ENCODE assay signal across 22 cellular contexts in the genomic region with DNA sequence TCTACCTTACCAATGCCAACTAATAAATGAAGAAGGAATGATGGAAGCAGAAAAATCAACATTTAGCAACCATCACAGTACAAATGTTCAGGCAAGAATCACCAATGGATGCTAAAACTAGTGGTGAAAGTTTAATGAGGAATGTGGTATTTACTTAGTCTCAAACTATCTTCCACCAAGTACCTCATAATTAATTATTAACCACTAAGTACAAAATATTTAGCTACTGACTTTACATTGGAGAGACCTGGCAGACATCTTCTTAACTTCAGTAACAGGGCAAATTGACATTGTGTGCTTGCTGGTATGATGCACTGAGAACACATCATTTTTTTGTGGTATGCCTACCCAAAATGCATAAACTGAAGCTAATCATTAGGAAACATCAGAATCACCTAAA.
"Had no signal": no experiment of that assay in that cellular context is flagged by ENCODE, and none has a peak within 500 bp of the region (broad histone marks: within the 10 kb centered on the region; RNA-seq: fewer than 3 reads in every experiment).

No MANE protein-coding gene starts in this region.

- H3K4me3 Mint-ChIP-seq: activated CD4-positive, alpha-beta T cell treated with anti-CD3 and anti-CD28 coated beads, Interleukin-2, amount 10 ng/mL, durations not matched to agents 24 days and 14 days; activated CD8-positive, alpha-beta memory T cell treated with anti-CD3 and anti-CD28 coated beads, Interleukin-2, amount 10 ng/mL, durations not matched to agents 7 days and 5 days; activated CD8-positive, alpha-beta T cell treated with anti-CD3 and anti-CD28 coated beads for 36 hours; naive thymus-derived CD4-positive, alpha-beta T cell had no signal

- ATAC-seq: activated CD4-positive, CD25-positive, alpha-beta regulatory T cell treated with anti-CD3 and anti-CD28 coated beads, Interleukin-2, amount 50 U/mL, for 24 hours; activated CD8-positive, alpha-beta T cell treated with anti-CD3 and anti-CD28 coated beads for 36 hours; activated naive CD4-positive, alpha-beta T cell treated with anti-CD3 and anti-CD28 coated beads, Interleukin-2, amount 50 U/mL, for 72 hours; esophagus mucosa; left lobe of liver; naive thymus-derived CD4-positive, alpha-beta T cell; stimulated activated naive CD8-positive, alpha-beta T cell treated with anti-CD3 and anti-CD28 coated beads, Interleukin-15, Interleukin-2, amounts not matched to agents 100 U/mL and 50 U/mL, for 24 hours had no signal

- H3K27me3 Mint-ChIP-seq: activated CD4-positive, alpha-beta T cell treated with anti-CD3 and anti-CD28 coated beads, Interleukin-2, amount 10 ng/mL, durations not matched to agents 24 days and 14 days; activated CD8-positive, alpha-beta memory T cell treated with anti-CD3 and anti-CD28 coated beads, Interleukin-2, amount 10 ng/mL, durations not matched to agents 7 days and 5 days; activated CD8-positive, alpha-beta T cell treated with anti-CD3 and anti-CD28 coated beads for 36 hours had no signal

- H3K27ac ChIP-seq: ascending aorta, brain microvascular endothelial cell, prostate gland, right atrium auricular region, tibial nerve had no signal

- H3K4me1 ChIP-seq: ascending aorta, prostate gland, right atrium auricular region, tibial nerve had no signal

- H3K4me3 ChIP-seq: ascending aorta, lung, prostate gland, right atrium auricular region, tibial nerve had no signal

- H3K9me3 ChIP-seq: ascending aorta, prostate gland, right atrium auricular region, tibial nerve had no signal

- H3K9me3 Mint-ChIP-seq: activated CD4-positive, alpha-beta T cell treated with anti-CD3 and anti-CD28 coated beads, Interleukin-2, amount 10 ng/mL, durations not matched to agents 24 days and 14 days; activated CD8-positive, alpha-beta T cell treated with anti-CD3 and anti-CD28 coated beads for 36 hours; activated naive CD4-positive, alpha-beta T cell treated with anti-CD3 and anti-CD28 coated beads, Interleukin-2, amount 50 U/mL, for 72 hours; naive thymus-derived CD4-positive, alpha-beta T cell had no signal

- H3K36me3 Mint-ChIP-seq: activated CD8-positive, alpha-beta memory T cell treated with anti-CD3 and anti-CD28 coated beads, Interleukin-2, amount 10 ng/mL, durations not matched to agents 7 days and 5 days; activated naive CD4-positive, alpha-beta T cell treated with anti-CD3 and anti-CD28 coated beads, Interleukin-2, amount 50 U/mL, for 72 hours; naive thymus-derived CD4-positive, alpha-beta T cell had no signal

- H3K27ac Mint-ChIP-seq: activated CD4-positive, alpha-beta T cell treated with anti-CD3 and anti-CD28 coated beads, Interleukin-2, amount 10 ng/mL, durations not matched to agents 24 days and 14 days; activated CD8-positive, alpha-beta memory T cell treated with anti-CD3 and anti-CD28 coated beads, Interleukin-2, amount 10 ng/mL, durations not matched to agents 7 days and 5 days; activated CD8-positive, alpha-beta T cell treated with anti-CD3 and anti-CD28 coated beads for 36 hours; activated naive CD4-positive, alpha-beta T cell treated with anti-CD3 and anti-CD28 coated beads, Interleukin-2, amount 50 U/mL, for 72 hours had no signal

- DNase-seq: activated CD4-positive, alpha-beta T cell treated with anti-CD3 and anti-CD28 coated beads, Interleukin-2, amount 10 ng/mL, durations not matched to agents 24 days and 14 days; activated CD8-positive, alpha-beta memory T cell treated with anti-CD3 and anti-CD28 coated beads, Interleukin-2, amount 10 ng/mL, durations not matched to agents 7 days and 5 days; activated CD8-positive, alpha-beta T cell treated with anti-CD3 and anti-CD28 coated beads for 36 hours; brain microvascular endothelial cell; caudate nucleus; dermis blood vessel endothelial cell; effector CD8-positive, alpha-beta T cell; foreskin melanocyte; kidney; naive thymus-derived CD4-positive, alpha-beta T cell; stimulated activated CD4-positive, alpha-beta T cell treated with anti-CD3 and anti-CD28 coated beads, Interleukin-4, amount 100 ng/mL, for 4 hours; stimulated activated naive CD8-positive, alpha-beta T cell treated with anti-CD3 and anti-CD28 coated beads, Interleukin-15, Interleukin-2, amounts not matched to agents 100 U/mL and 50 U/mL, for 24 hours; substantia nigra had no signal

- H3K36me3 ChIP-seq: ascending aorta, brain microvascular endothelial cell, prostate gland, right atrium auricular region, tibial nerve had no signal

- H3K27me3 ChIP-seq: ascending aorta, brain microvascular endothelial cell, right atrium auricular region, tibial nerve had no signal
